8 cellular contexts compared by ENCODE assay signal in genomic region chr12:57936513-57936883, GRCh38. TPM values are rescaled to one million over a fixed set of nuclear protein-coding genes. Genes with fewer than 3 reads are reported as not detected.
DNase-seq lines count a peak whose midpoint lies in the region; ATAC-seq and TF ChIP-seq lines count a peak whose summit lies in the region.

No MANE protein-coding gene starts in this region.

- H3K9ac ChIP-seq in HUES48 (ENCODE audit: low read depth, low read length): no peak overlapping the region
- H3K9ac ChIP-seq in mucosa of rectum (ENCODE audit: low read depth in 1 of 2, low read length in 2 of 2): no peak overlapping the region

- in situ Hi-C loops in brain microvascular endothelial cell (cut with HindIII; ENCODE audit: low pct_ligation_motif_present, low sequenced_read_pairs): no loop called here

- DNase-seq in A673 (ENCODE audit: low spot score) (no peak), brain microvascular endothelial cell (no peak), NCI-H146 (lab: John Stamatoyannopoulos, UW) (no peak)
- no peak for DNase-seq in activated CD8-positive, alpha-beta memory T cell treated with anti-CD3 and anti-CD28 coated beads for 24 hours
- DNase-seq in activated CD4-positive, CD25-positive, alpha-beta regulatory T cell treated with anti-CD3 and anti-CD28 coated beads, Interleukin-2, amount 50 U/mL, for 72 hours: no peak

- H3K27ac ChIP-seq in A673 (ENCODE audit: low read depth, low read length, poor library complexity, severe bottlenecking) (peak overlapping the region; percentile 77), HUES48 (ENCODE audit: low read depth, low read length) (no peak overlapping the region), brain microvascular endothelial cell (peak overlapping the region; percentile 78), mucosa of rectum (ENCODE audit: low read depth in 2 of 2, low read length in 2 of 2) (no peak overlapping the region)

- H3K4me3 ChIP-seq in A673 (ENCODE audit: low read depth, low read length, poor library complexity, severe bottlenecking) (peak overlapping the region; percentile 77), HUES48 (ENCODE audit: low read depth, low read length) (peak overlapping the region; percentile 60), brain microvascular endothelial cell (ENCODE audit: low read depth, low read length) (peak overlapping the region; percentile 71), mucosa of rectum (ENCODE audit: low read length in 2 of 2) (peak overlapping the region; percentile 73 to 88)

- intact Hi-C loops in A673 (cut with micrococcal nuclease; ENCODE audit: unreplicated experiment): no loop called here

- BruUV-seq in A673 (replicated peaks; lab: Mats Ljungman, UMichigan): TSS peak; percentile 99

- H3K9me3 ChIP-seq in A673 (ENCODE audit: low read depth, low read length, poor library complexity, severe bottlenecking) (no peaks in the 10 kb centered on the region), HUES48 (ENCODE audit: control insufficient read depth, insufficient read depth, low read length) (no peaks in the 10 kb centered on the region), mucosa of rectum (ENCODE audit: control insufficient read depth in 2 of 2, low read length in 2 of 2) (no peaks in the 10 kb centered on the region)

- H3K27me3 ChIP-seq in A673 (replicated peaks; ENCODE audit: insufficient read depth, low read depth, low read length, poor library complexity) (no peaks in the 10 kb centered on the region), HUES48 (ENCODE audit: control insufficient read depth, insufficient read depth, low read length) (peaks cover 17% of the 10 kb centered on the region), brain microvascular endothelial cell (replicated peaks) (no peaks in the 10 kb centered on the region), mucosa of rectum (ENCODE audit: control insufficient read depth in 2 of 2, insufficient read depth in 2 of 2, low read length in 2 of 2) (no peaks in the 10 kb centered on the region)

- TF ChIP-seq CTCF in A673 (conservative IDR thresholded peaks at IDR 0.05; ENCODE audit: low read depth, low read length) (no peak), brain microvascular endothelial cell (IDR thresholded peaks at IDR 0.05; ENCODE audit: low read depth, low read length, missing control alignments) (no peak)

- H3K4me1 ChIP-seq in A673 (ENCODE audit: insufficient read depth, low read length, poor library complexity, severe bottlenecking) (peaks cover 9% of the 10 kb centered on the region), HUES48 (ENCODE audit: control insufficient read depth, insufficient read depth, low read length) (peaks cover 9% of the 10 kb centered on the region), mucosa of rectum (ENCODE audit: control insufficient read depth in 2 of 2, insufficient read depth in 2 of 2, low read length in 2 of 2) (peaks cover 5 to 9% of the 10 kb centered on the region in 2 donors)

- H3K36me3 ChIP-seq in A673 (ENCODE audit: insufficient read depth, low read length, poor library complexity, severe bottlenecking): no peaks in the 10 kb centered on the region
- H3K36me3 ChIP-seq in HUES48 (ENCODE audit: control insufficient read depth, insufficient read depth, low read length): no peaks in the 10 kb centered on the region
- no peaks in the 10 kb centered on the region for H3K36me3 ChIP-seq in brain microvascular endothelial cell (replicated peaks)
- H3K36me3 ChIP-seq in mucosa of rectum (ENCODE audit: control insufficient read depth in 2 of 2, insufficient read depth in 2 of 2, low read length in 2 of 2): no peaks in the 10 kb centered on the region

- CTCF ChIA-PET in A673 (lab: Charles Lee): no interaction called here

- no peak for ATAC-seq in GM21717 (IDR thresholded peaks at IDR 0.05; ENCODE audit: unreplicated experiment)

- POLR2A ChIA-PET in A673 (lab: Charles Lee; ENCODE audit: low non-redundant PET): no interaction called here

RNA-seq across cellular contexts. Expression of gene ATP23, which starts 4.9 kb away (rescaled TPM):
- total RNA-seq in A673 (2021): 7.7 and 13.6 TPM in 2 replicates

Comparison
In these comparisons a context has a peak if more than half of its experiments do, and no peak if none do; other contexts are left out.
1. H3K27ac ChIP-seq: peak in A673 (single experiment) and brain microvascular endothelial cell (single experiment); none in HUES48 (single experiment) and mucosa of rectum (0 of 2).
2. Peak in every context shown above with its lines, with median percentiles within 50 percentile points of each other: H3K4me3 ChIP-seq.